2 cellular contexts compared by ENCODE assay signal in the genomic region with DNA sequence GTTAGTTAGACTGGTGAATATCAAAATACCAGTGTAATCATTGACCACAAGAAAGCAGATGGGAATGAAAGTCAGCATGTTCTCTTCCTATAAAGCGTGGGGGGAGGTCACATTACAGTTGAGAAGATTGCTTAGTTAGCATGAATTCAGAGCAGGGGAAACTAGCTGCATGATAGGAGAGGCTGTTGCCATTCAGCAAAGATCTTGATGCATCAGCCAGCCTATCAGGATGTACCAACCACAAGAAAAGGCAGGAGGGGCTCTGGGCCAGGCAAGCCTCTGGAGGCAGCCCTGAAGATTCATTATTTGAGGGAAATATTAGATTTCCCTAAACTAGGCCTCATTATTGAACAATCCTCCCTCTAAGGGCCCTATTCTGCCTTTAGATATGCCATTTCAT.
TF ChIP-seq lines count a peak whose summit lies in the region.

No MANE protein-coding gene starts in this region.

TF ChIP-seq in HCT116, 20 proteins besides CTCF, POLR2A, EP300 and RAD21:
- TF ChIP-seq MAX (IDR thresholded peaks at IDR 0.05), result no peak
- TF ChIP-seq, protein P1, sequence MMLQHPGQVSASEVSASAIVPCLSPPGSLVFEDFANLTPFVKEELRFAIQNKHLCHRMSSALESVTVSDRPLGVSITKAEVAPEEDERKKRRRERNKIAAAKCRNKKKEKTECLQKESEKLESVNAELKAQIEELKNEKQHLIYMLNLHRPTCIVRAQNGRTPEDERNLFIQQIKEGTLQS (IDR thresholded peaks at IDR 0.05), result no peak
- no peak for TF ChIP-seq ZBTB33 (IDR thresholded peaks at IDR 0.05; ENCODE audit: extremely low read depth, insufficient replicate concordance, low read length)
- no peak for TF ChIP-seq JUND (IDR thresholded peaks at IDR 0.05)
- TF ChIP-seq ZNF274 (IDR thresholded peaks at IDR 0.05; ENCODE audit: low read depth, low read length), result no peak
- no peak for TF ChIP-seq ZFX (IDR thresholded peaks at IDR 0.05)
- TF ChIP-seq SP1 (IDR thresholded peaks at IDR 0.05; ENCODE audit: low read depth), result no peak
- no peak for TF ChIP-seq EZH2 (IDR thresholded peaks at IDR 0.05)
- TF ChIP-seq YY1 (IDR thresholded peaks at IDR 0.05; ENCODE audit: extremely low read depth, insufficient replicate concordance, low read depth, low read length), result no peak
- TF ChIP-seq SIN3A (IDR thresholded peaks at IDR 0.05; ENCODE audit: low read depth), result no peak
- no peak for TF ChIP-seq FOSL1 (IDR thresholded peaks at IDR 0.05; ENCODE audit: low read depth)
- TF ChIP-seq EGR1 (IDR thresholded peaks at IDR 0.05; ENCODE audit: low read depth), result no peak
- TF ChIP-seq CEBPB (IDR thresholded peaks at IDR 0.05; ENCODE audit: low read depth), result no peak
- TF ChIP-seq EZH2phosphoT487 (IDR thresholded peaks at IDR 0.05; ENCODE audit: borderline replicate concordance), result no peak
- TF ChIP-seq TCF7L2 (IDR thresholded peaks at IDR 0.05; ENCODE audit: borderline replicate concordance, extremely low read depth, insufficient read depth, insufficient read length), result no peak
- no peak for TF ChIP-seq REST (IDR thresholded peaks at IDR 0.05; ENCODE audit: low read depth)
- no peak for TF ChIP-seq POLR2AphosphoS5 (IDR thresholded peaks at IDR 0.05; ENCODE audit: low read depth, low read length)
- TF ChIP-seq SRF (IDR thresholded peaks at IDR 0.05; ENCODE audit: low read depth), result no peak
- no peak for TF ChIP-seq ELF1 (IDR thresholded peaks at IDR 0.05; ENCODE audit: borderline replicate concordance, low read depth)
- TF ChIP-seq CBX3 (IDR thresholded peaks at IDR 0.05; ENCODE audit: low read depth), result no peak

TF ChIP-seq in GM12891, 5 proteins besides CTCF, POLR2A, EP300 and RAD21 (continued from another document):
- no peak for TF ChIP-seq TAF1 (IDR thresholded peaks at IDR 0.05; ENCODE audit: low read depth, low read length)
- no peak for TF ChIP-seq PAX5 (IDR thresholded peaks at IDR 0.05; ENCODE audit: insufficient read depth, low read length, severe bottlenecking)
- TF ChIP-seq POLR2AphosphoS5 (IDR thresholded peaks at IDR 0.05; ENCODE audit: low read depth, low read length), result no peak
- no peak for TF ChIP-seq POU2F2 (IDR thresholded peaks at IDR 0.05; ENCODE audit: low read depth, low read length)
